Comparison of ENCODE assay signal across 9 cellular contexts in the genomic region with DNA sequence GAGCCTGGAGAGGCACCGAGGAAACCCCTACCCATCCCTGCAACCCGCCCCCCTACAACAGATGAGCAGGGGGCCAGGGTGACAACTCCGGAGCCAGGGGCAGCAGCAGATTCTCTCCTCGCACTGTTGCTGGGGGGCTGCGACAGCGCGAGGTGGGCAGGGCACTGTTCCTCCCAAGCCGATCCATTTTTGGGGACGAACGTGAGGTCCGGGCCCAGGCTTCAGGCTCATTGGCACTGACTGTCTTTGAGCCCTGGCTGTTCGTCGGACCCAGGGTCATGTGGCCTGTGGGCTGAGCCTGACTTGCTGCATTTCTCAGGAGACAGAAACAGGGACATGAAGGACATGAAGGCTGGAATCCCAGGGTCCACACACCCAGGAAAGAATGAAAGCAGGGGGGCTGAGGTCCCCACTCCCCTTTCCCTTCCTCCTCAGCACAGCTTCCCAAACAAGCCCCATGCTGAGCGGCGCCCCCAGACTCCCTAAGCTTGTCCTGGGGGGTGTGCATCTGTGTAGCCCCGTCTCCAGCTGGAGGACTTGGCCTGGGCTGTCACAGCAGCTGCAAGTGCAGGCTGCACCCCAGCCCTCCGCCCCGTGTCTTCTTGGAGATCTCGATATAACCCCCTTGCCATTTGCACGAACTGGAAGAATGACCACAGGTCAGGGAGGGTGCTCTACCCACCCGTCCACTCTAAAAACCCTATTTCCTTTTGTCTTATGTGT. TPM values are rescaled to one million over a fixed set of nuclear protein-coding genes. Genes with fewer than 3 reads are reported as not detected.
A peak's percentile ranks its signal among the peaks of the same experiment; 100 is the strongest.
DNase-seq lines count a peak whose midpoint lies in the region; ATAC-seq and TF ChIP-seq lines count a peak whose summit lies in the region.
"Had no signal": no experiment of that assay in that cellular context is flagged by ENCODE, and none has a peak within 500 bp of the region (broad histone marks: within the 10 kb centered on the region; RNA-seq: fewer than 3 reads in every experiment).

No MANE protein-coding gene starts in this region.

- H2AK9ac ChIP-seq in IMR-90 (replicated peaks; ENCODE audit: low read depth, low read length, poor library complexity) = peak overlapping the region; percentile 100

- H2AFZ ChIP-seq in IMR-90 (replicated peaks; ENCODE audit: low read length, poor library complexity) (peak overlapping the region; percentile 84), mesenchymal stem cell (ENCODE audit: low read depth, low read length) (no peak overlapping the region)

- H4K91ac ChIP-seq in IMR-90 (ENCODE audit: insufficient read depth, low read depth, low read length) = peak overlapping the region; percentile 98
- H4K91ac ChIP-seq in mesenchymal stem cell (ENCODE audit: low read length) = peak overlapping the region; percentile 100

- POLR2A ChIA-PET in IMR-90 (lab: Charles Lee; ENCODE audit: unreplicated experiment) = no interaction called here

- H3K79me1 ChIP-seq in IMR-90 (ENCODE audit: low read depth in 1 of 2, low read length in 2 of 2) (peaks cover 27 to 86% of the 10 kb centered on the region in 2 experiments), mesenchymal stem cell (replicated peaks; ENCODE audit: low read length, poor library complexity, severe bottlenecking) (peaks cover 45% of the 10 kb centered on the region)

- H2AK5ac ChIP-seq in IMR-90 (ENCODE audit: low read depth, low read length) (peak overlapping the region; percentile 97), mesenchymal stem cell (ENCODE audit: low read length, severe bottlenecking) (peak overlapping the region; percentile 88)

- H3K27me3 ChIP-seq in IMR-90 (ENCODE audit: control insufficient read depth, insufficient read depth, low read length) = no peaks in the 10 kb centered on the region
- no peaks in the 10 kb centered on the region for H3K27me3 ChIP-seq in mesenchymal stem cell (ENCODE audit: control insufficient read depth in 1 of 2, insufficient read depth in 1 of 2, low read length in 2 of 2)

- H4K8ac ChIP-seq in IMR-90 (ENCODE audit: low read depth in 2 of 2, low read length in 2 of 2) (peak overlapping the region; percentile 85), mesenchymal stem cell (ENCODE audit: low read length) (peak overlapping the region; percentile 82)

- H3K4ac ChIP-seq in IMR-90 (ENCODE audit: low read depth, low read length) (peak overlapping the region; percentile 98), mesenchymal stem cell (ENCODE audit: low read depth in 1 of 2, low read length in 2 of 2) (peak overlapping the region; percentile 96 to 98)

- H2BK5ac ChIP-seq in IMR-90 (ENCODE audit: low read depth, low read length, poor library complexity, severe bottlenecking) (peak overlapping the region; percentile 99), mesenchymal stem cell (ENCODE audit: low read depth, low read length, poor library complexity, severe bottlenecking) (peak overlapping the region; percentile 48)

- H2BK15ac ChIP-seq in IMR-90 (ENCODE audit: low read depth, low read length) (peak overlapping the region; percentile 78), mesenchymal stem cell (ENCODE audit: low read depth, poor library complexity, severe bottlenecking) (peak overlapping the region; percentile 98)

- CTCF ChIA-PET in IMR-90 (lab: Yijun Ruan, JAX) = interaction anchor here (0.9 kb wide), 1 partner anchor 87 kb away, joined by 3 read pairs; no protein-coding TSS in a partner anchor

- in situ Hi-C loops in IMR-90 (cut with MboI; ENCODE audit: low sequenced_read_pairs) = no loop called here

- 49% methylated on average over 10 of the region's 21 CpGs; no CpG with 5 or more reads in 1 of the 2 experiments for WGBS in IMR-90 (ENCODE audit: extremely low coverage in 2 of 2, insufficient read length in 1 of 2), 2 experiments
- 48% methylated on average over 20 of the region's 21 CpGs for WGBS in mesenchymal stem cell

- H2BK12ac ChIP-seq in mesenchymal stem cell (ENCODE audit: low read length in 2 of 2) = peak overlapping the region; percentile 71 to 98

- no peak for TF ChIP-seq CTCF in IMR-90 (conservative IDR thresholded peaks at IDR 0.05; ENCODE audit: low read depth, low read length)

- H3K4me1 ChIP-seq in IMR-90 (ENCODE audit: control insufficient read depth, insufficient read depth, low read length) (peaks cover 47% of the 10 kb centered on the region), mesenchymal stem cell (ENCODE audit: control insufficient read depth, insufficient read depth, low read depth, low read length) (peaks cover 59% of the 10 kb centered on the region)

- H4K20me1 ChIP-seq in IMR-90 (ENCODE audit: insufficient read depth, low read length) = peaks cover 44% of the 10 kb centered on the region

- H3K14ac ChIP-seq in IMR-90 (replicated peaks; ENCODE audit: low read depth, low read length) (peak overlapping the region; percentile 91), mesenchymal stem cell (ENCODE audit: low read length in 2 of 2) (peak overlapping the region in 1 of 2 experiments; percentile 98)

- peaks cover 46% of the 10 kb centered on the region for H3K9me1 ChIP-seq in IMR-90 (ENCODE audit: insufficient read depth, low read length)

- peaks cover 4% of the 10 kb centered on the region; the same call in 1 of the 2 replicates for H3K36me3 ChIP-seq in IMR-90 (ENCODE audit: control insufficient read depth, insufficient read depth, low read length)
- peaks cover 13 to 38% of the 10 kb centered on the region in 2 experiments for H3K36me3 ChIP-seq in mesenchymal stem cell (ENCODE audit: control insufficient read depth in 1 of 2, insufficient read depth in 2 of 2, low read depth in 1 of 2, low read length in 2 of 2)

- dilution Hi-C loops in IMR-90 (cut with HindIII; ENCODE audit: low sequenced_read_pairs, unreplicated experiment) = no loop called here

- no TSS peak for BruUV-seq in IMR-90 (replicated peaks; lab: Mats Ljungman, UMichigan)

- H3K23ac ChIP-seq in IMR-90 (ENCODE audit: low read depth, low read length) (peak overlapping the region; percentile 97), mesenchymal stem cell (ENCODE audit: low read length in 2 of 2) (peak overlapping the region; percentile 25 to 91)

- TF ChIP-seq POLR2A in IMR-90 (IDR thresholded peaks at IDR 0.05; ENCODE audit: low read depth, low read length) = no peak

- intact Hi-C loops in IMR-90 (cut with micrococcal nuclease) = no loop called here
- intact Hi-C loops in posterior vena cava (cut with DNase I) = loop anchor here in 1 of 2 donors (5.0 kb wide), 1 partner anchor 38 kb away; no protein-coding TSS in a partner anchor

- H3K4me3 ChIP-seq in IMR-90 (ENCODE audit: insufficient read depth, low read depth, low read length) (no peak overlapping the region), mesenchymal stem cell (ENCODE audit: insufficient read depth in 1 of 2, low read depth in 1 of 2, low read length in 2 of 2) (peak overlapping the region in 1 of 2 experiments; percentile 71)

- H3K9me3 ChIP-seq in IMR-90 (ENCODE audit: control insufficient read depth, insufficient read depth, low read length) (no peaks in the 10 kb centered on the region), mesenchymal stem cell (ENCODE audit: control insufficient read depth, low read length) (no peaks in the 10 kb centered on the region)

- H2BK20ac ChIP-seq in IMR-90 (ENCODE audit: low read depth, low read length) = peak overlapping the region; percentile 92

- no peak for TF ChIP-seq RAD21 in IMR-90 (IDR thresholded peaks at IDR 0.05; ENCODE audit: low read length)

- peak overlapping the region; percentile 98 for H2BK120ac ChIP-seq in IMR-90 (ENCODE audit: low read depth, low read length)
- H2BK120ac ChIP-seq in mesenchymal stem cell (ENCODE audit: low read depth, low read length) = peak overlapping the region; percentile 74

- peak overlapping the region; percentile 61 for H3K56ac ChIP-seq in IMR-90 (ENCODE audit: extremely low read depth, insufficient read depth, low read length)

- peak overlapping the region; percentile 75 for H4K5ac ChIP-seq in IMR-90 (ENCODE audit: low read depth, low read length)

- H3K4me2 ChIP-seq in IMR-90 (ENCODE audit: low read depth, low read length) = peak overlapping the region; percentile 76
- peak overlapping the region; percentile 43 for H3K4me2 ChIP-seq in mesenchymal stem cell (ENCODE audit: low read length, poor library complexity, severe bottlenecking)

- H3K27ac ChIP-seq in IMR-90 (ENCODE audit: insufficient read depth, low read length) = peak overlapping the region; percentile 86
- peak overlapping the region; percentile 94 for H3K27ac ChIP-seq in mesenchymal stem cell (ENCODE audit: low read length, poor library complexity, severe bottlenecking)
- H3K27ac ChIP-seq in temporal lobe (ENCODE audit: low read depth, low read length) = peak overlapping the region; percentile 100

- DNase-seq in IMR-90 (no peak), dermis blood vessel endothelial cell (peak; percentile 30), mesenchymal stem cell (peak; percentile 48), posterior vena cava (ENCODE audit: low spot score) (no peak)
- no peak for DNase-seq in stimulated activated naive CD4-positive, alpha-beta T cell (lab: John Stamatoyannopoulos, UW)
- DNase-seq: stimulated activated CD4-positive, alpha-beta T cell treated with anti-CD3 and anti-CD28 coated beads, Interleukin-2, amount 100 ng/mL, for 48 hours had no signal

- 0 out of 2 replicates have a peak, but pooled peaks have one; percentile 2 for ATAC-seq in IMR-90 (ENCODE audit: low read depth)
- no peak for ATAC-seq in GM19452 (IDR thresholded peaks at IDR 0.05; ENCODE audit: unreplicated experiment)
- no peak for ATAC-seq in HG03457 (IDR thresholded peaks at IDR 0.05; ENCODE audit: unreplicated experiment)

- H3K18ac ChIP-seq in IMR-90 (ENCODE audit: low read depth, low read length) (peak overlapping the region; percentile 80), mesenchymal stem cell (ENCODE audit: low read depth in 1 of 2, low read length in 2 of 2) (peak overlapping the region; percentile 94 to 99)

- peak overlapping the region; percentile 79 for H3K9ac ChIP-seq in IMR-90 (ENCODE audit: low read depth, low read length)
- H3K9ac ChIP-seq in mesenchymal stem cell (ENCODE audit: low read length) = peak overlapping the region; percentile 94

RNA-seq across cellular contexts. Expression of a gene that starts 18.7 kb away (rescaled TPM):
- total RNA-seq in IMR-90 (2012; rRNA removed) (0.56 and 0.72 TPM in 2 replicates), dermis blood vessel endothelial cell (1.5 and 5.1 TPM in 2 replicates), temporal lobe (1.7 TPM), posterior vena cava (1 to 10 TPM; 4.1 to 4.9 TPM)
- polyA plus RNA-seq in IMR-90 (2012; rRNA removed) = 0.11 and 0.31 TPM in 2 replicates
- 0.09 and 0.15 TPM in 2 replicates for polyA plus RNA-seq in IMR-90 (2012; cell fraction: cytosol; rRNA removed)
- 1.1 and 1.2 TPM in 2 replicates for polyA plus RNA-seq in IMR-90 (2012; cell fraction: nucleus; rRNA removed; ENCODE audit: low replicate concordance)
- polyA plus RNA-seq in mesenchymal stem cell (2013, experiment 1 of 2) = 0.04 TPM
- 0.05 TPM for polyA plus RNA-seq in mesenchymal stem cell (2013, experiment 2 of 2)

RNA-seq across cellular contexts. Expression of a gene that starts 40.9 kb away (rescaled TPM):
- 43.9 and 48.6 TPM in 2 replicates for total RNA-seq in IMR-90 (2012; rRNA removed)
- 352 and 416 TPM in 2 replicates for polyA plus RNA-seq in IMR-90 (2012; rRNA removed)
- polyA plus RNA-seq in IMR-90 (2012; cell fraction: cytosol; rRNA removed) = 411 and 495 TPM in 2 replicates
- 193 and 240 TPM in 2 replicates for polyA plus RNA-seq in IMR-90 (2012; cell fraction: nucleus; rRNA removed; ENCODE audit: low replicate concordance)
- total RNA-seq in dermis blood vessel endothelial cell = 57.9 and 95.3 TPM in 2 replicates
- polyA plus RNA-seq in mesenchymal stem cell (2013, experiment 1 of 2) = 391 TPM
- polyA plus RNA-seq in mesenchymal stem cell (2013, experiment 2 of 2) = 397 TPM
- total RNA-seq in temporal lobe = 70.6 TPM
- total RNA-seq in posterior vena cava = 100 to 1,000 TPM; 484 to 701 TPM

RNA-seq across cellular contexts. Expression of a gene that starts 43.7 kb away (rescaled TPM):
- total RNA-seq in IMR-90 (2012; rRNA removed) = 28.3 and 30.6 TPM in 2 replicates
- polyA plus RNA-seq in IMR-90 (2012; rRNA removed) = 38.3 and 39.7 TPM in 2 replicates
- polyA plus RNA-seq in IMR-90 (2012; cell fraction: cytosol; rRNA removed) = 21.7 and 22.5 TPM in 2 replicates
- polyA plus RNA-seq in IMR-90 (2012; cell fraction: nucleus; rRNA removed; ENCODE audit: low replicate concordance) = 135 and 196 TPM in 2 replicates
- 22.8 and 24.7 TPM in 2 replicates for total RNA-seq in dermis blood vessel endothelial cell
- polyA plus RNA-seq in mesenchymal stem cell (2013, experiment 1 of 2) = 31.5 TPM
- 30.8 TPM for polyA plus RNA-seq in mesenchymal stem cell (2013, experiment 2 of 2)
- total RNA-seq in temporal lobe = 17.9 TPM
- total RNA-seq in posterior vena cava = 10 to 100 TPM; 47.1 to 52.1 TPM

Comparison
In these comparisons a context has a peak if more than half of its experiments do, and no peak if none do; other contexts are left out.
1. DNase-seq: peak in dermis blood vessel endothelial cell (single experiment) and mesenchymal stem cell (single experiment); none in IMR-90 (single experiment), posterior vena cava (single experiment) and stimulated activated naive CD4-positive, alpha-beta T cell (0 of 6).
2. Peak in every context shown above with its lines, with median percentiles within 50 percentile points of each other: H3K27ac ChIP-seq.